Comparison of ENCODE assay signal across 13 cellular contexts in genomic region chr22:31680764-31681624, GRCh38. TPM values are rescaled to one million over a fixed set of nuclear protein-coding genes. Genes with fewer than 3 reads are reported as not detected.
DNase-seq lines count a peak whose midpoint lies in the region; ATAC-seq and TF ChIP-seq lines count a peak whose summit lies in the region.
"Had no signal": no experiment of that assay in that cellular context is flagged by ENCODE, and none has a peak within 500 bp of the region (broad histone marks: within the 10 kb centered on the region; RNA-seq: fewer than 3 reads in every experiment).

No MANE protein-coding gene starts in this region.

- H3K9me3 Mint-ChIP-seq in mesothelial cell of epicardium, result no peaks in the 10 kb centered on the region
- H3K9me3 Mint-ChIP-seq in stimulated activated memory B cell treated with anti-CD40 and anti-IgM and Interleukin-4, amounts not matched to agents 10 μg/mL and 1 μg/mL and 100 μg/mL, for 72 hours, result no peaks in the 10 kb centered on the region

- peak overlapping the region; percentile 83 for H3K27ac ChIP-seq in AG04450 (ENCODE audit: low read depth, low read length)

- no peak overlapping the region for H3K4me3 Mint-ChIP-seq in mesothelial cell of epicardium
- no peak overlapping the region for H3K4me3 Mint-ChIP-seq in stimulated activated memory B cell treated with anti-CD40 and anti-IgM and Interleukin-4, amounts not matched to agents 10 μg/mL and 1 μg/mL and 100 μg/mL, for 72 hours

- TF ChIP-seq CTCF in AG04450 (IDR thresholded peaks at IDR 0.05; ENCODE audit: low read depth, low read length), result no peak
- no peak for TF ChIP-seq CTCF in cardiac fibroblast (IDR thresholded peaks at IDR 0.05; ENCODE audit: low read depth, low read length)
- TF ChIP-seq CTCF in mesothelial cell of epicardium (IDR thresholded peaks at IDR 0.05; ENCODE audit: unreplicated experiment), result no peak
- no peak for TF ChIP-seq CTCF in omental fat pad (IDR thresholded peaks at IDR 0.05)

- H3K4me1 Mint-ChIP-seq in mesothelial cell of epicardium, result peaks cover 2% of the 10 kb centered on the region
- peaks cover 11% of the 10 kb centered on the region for H3K4me1 Mint-ChIP-seq in stimulated activated memory B cell treated with anti-CD40 and anti-IgM and Interleukin-4, amounts not matched to agents 10 μg/mL and 1 μg/mL and 100 μg/mL, for 72 hours

- H3K4me3 ChIP-seq in AG04450 (ENCODE audit: low read depth, low read length) (no peak overlapping the region), cardiac fibroblast (replicated peaks in 1 of 2; ENCODE audit: low read depth in 2 of 2, low read length in 2 of 2) (no peak overlapping the region)

- ATAC-seq in stimulated activated memory B cell treated with anti-CD40 and anti-IgM and Interleukin-4, amounts not matched to agents 10 μg/mL and 1 μg/mL and 100 μg/mL, for 72 hours, result no peak
- no peak for ATAC-seq in omental fat pad (ENCODE audit: low FRiP score)
- ATAC-seq in HG03280 (IDR thresholded peaks at IDR 0.05; ENCODE audit: unreplicated experiment), result no peak

- DNase-seq in AG04450 (ENCODE audit: low read depth, low spot score) (no peak), LoVo (ENCODE audit: low spot score) (peak; percentile 12), cardiac fibroblast (ENCODE audit: low read depth in 2 of 2) (peak; percentile 57 to 83), mesothelial cell of epicardium (ENCODE audit: low spot score in 2 of 2, unreplicated experiment in 2 of 2) (no peak), omental fat pad (ENCODE audit: low spot score) (no peak)
- DNase-seq in activated T-cell treated with anti-CD3 and anti-CD28 coated beads, Interleukin-2, amount 50 U/mL, for 1 hour, result no peak
- DNase-seq: activated CD4-positive, alpha-beta T cell treated with anti-CD3 and anti-CD28 coated beads, Interleukin-2, amount 50 U/mL, for 48 hours; amygdala; C1 segment of cervical spinal cord; NCI-H187; SHP77 had no signal

- POLR2A ChIA-PET in AG04450 (lab: Yijun Ruan, JAX), result no interaction called here

- peaks cover 20% of the 10 kb centered on the region for H3K36me3 Mint-ChIP-seq in mesothelial cell of epicardium
- H3K36me3 Mint-ChIP-seq in stimulated activated memory B cell treated with anti-CD40 and anti-IgM and Interleukin-4, amounts not matched to agents 10 μg/mL and 1 μg/mL and 100 μg/mL, for 72 hours, result peaks cover 20% of the 10 kb centered on the region

- CTCF ChIA-PET in AG04450 (lab: Charles Lee), result interaction anchor here (0.5 to 2.1 kb wide), 3 partner anchors 15 to 290 kb away, joined by 3 to 10 read pairs (median 7); no protein-coding TSS in a partner anchor

- peak overlapping the region; percentile 51 for H3K27ac Mint-ChIP-seq in mesothelial cell of epicardium
- no peak overlapping the region for H3K27ac Mint-ChIP-seq in stimulated activated memory B cell treated with anti-CD40 and anti-IgM and Interleukin-4, amounts not matched to agents 10 μg/mL and 1 μg/mL and 100 μg/mL, for 72 hours

- no peaks in the 10 kb centered on the region for H3K27me3 Mint-ChIP-seq in mesothelial cell of epicardium (ENCODE audit: low read depth)
- no peaks in the 10 kb centered on the region for H3K27me3 Mint-ChIP-seq in stimulated activated memory B cell treated with anti-CD40 and anti-IgM and Interleukin-4, amounts not matched to agents 10 μg/mL and 1 μg/mL and 100 μg/mL, for 72 hours

- H3K27me3 ChIP-seq in AG04450 (ENCODE audit: control insufficient read depth, insufficient read depth, low read length), result no peaks in the 10 kb centered on the region

- H3K9me3 ChIP-seq in AG04450 (ENCODE audit: control insufficient read depth, insufficient read depth, low read length), result peaks cover 7% of the 10 kb centered on the region; the same call in 1 of the 2 replicates

RNA-seq across cellular contexts. Expression of gene PISD, which starts 19.0 kb away (rescaled TPM):
- polyA plus RNA-seq in AG04450 (2011; rRNA removed), result 21.6 and 26.6 TPM in 2 replicates
- 21.9 and 44.5 TPM in 2 replicates for polyA minus RNA-seq in AG04450 (2011; rRNA and poly(A)+ RNA removed)
- total RNA-seq in mesothelial cell of epicardium (40.4 to 43.8 TPM (median 41.8 TPM) in 3 replicates), omental fat pad (100 to 1,000 TPM in 3 of 4 donors, 10 to 100 TPM in 1; 55.2 to 165 (median 122) TPM)

Comparison
In these comparisons a context has a peak if more than half of its experiments do, and no peak if none do; other contexts are left out.
1. DNase-seq: peak in LoVo (single experiment) and cardiac fibroblast (2 of 2); none in AG04450 (single experiment), mesothelial cell of epicardium (0 of 2), omental fat pad (single experiment) and activated T-cell treated with anti-CD3 and anti-CD28 coated beads, Interleukin-2, amount 50 U/mL, for 1 hour (single experiment).